In the genomic region with DNA sequence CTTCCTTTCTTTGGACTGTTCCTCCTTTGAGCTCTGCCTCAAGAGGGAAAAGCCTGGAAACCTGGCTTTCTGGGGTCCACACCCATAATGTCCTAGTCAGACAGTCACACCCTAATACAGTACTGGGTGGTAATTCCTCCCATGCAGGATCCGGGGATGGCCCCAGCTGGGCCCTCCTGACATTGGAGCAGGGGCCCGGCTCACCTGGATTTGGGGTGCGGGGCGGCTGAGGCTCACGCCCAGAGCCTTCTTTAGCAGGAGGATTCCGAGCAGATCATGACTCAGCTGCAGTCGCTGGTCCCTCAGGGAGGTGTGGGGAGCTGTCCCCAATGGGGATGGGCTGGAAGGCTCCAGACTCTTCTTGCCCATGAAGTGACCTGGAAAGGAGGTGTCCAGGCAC, we compare ENCODE assay signal across 11 cellular contexts. TPM values are rescaled to one million over a fixed set of nuclear protein-coding genes. Genes with fewer than 3 reads are reported as not detected.
DNase-seq lines count a peak whose midpoint lies in the region; TF ChIP-seq lines count a peak whose summit lies in the region.
"Had no signal": no experiment of that assay in that cellular context is flagged by ENCODE, and none has a peak within 500 bp of the region (broad histone marks: within the 10 kb centered on the region; RNA-seq: fewer than 3 reads in every experiment).

No MANE protein-coding gene starts in this region.

- H3K9ac ChIP-seq in HUES6 (ENCODE audit: low read length) = peak overlapping the region; percentile 66

- no peak for TF ChIP-seq CTCF in brain (conservative IDR thresholded peaks at IDR 0.05)
- no peak for TF ChIP-seq CTCF in neural crest cell (conservative IDR thresholded peaks at IDR 0.05)
- no peak for TF ChIP-seq CTCF in GM10248 (IDR thresholded peaks at IDR 0.05; ENCODE audit: control extremely low read depth, extremely low read depth, low read depth, missing control alignments)
- TF ChIP-seq CTCF in hepatocyte (IDR thresholded peaks at IDR 0.05; ENCODE audit: poor library complexity) = no peak

- H3K36me3 ChIP-seq in CD4-positive, alpha-beta memory T cell (ENCODE audit: insufficient read depth, low read length) = no peaks in the 10 kb centered on the region
- H3K36me3 ChIP-seq in HUES6 (ENCODE audit: control insufficient read depth, insufficient read depth, low read length) (peaks cover 10% of the 10 kb centered on the region), hepatocyte (replicated peaks; ENCODE audit: insufficient read depth, low read depth) (no peaks in the 10 kb centered on the region)

- peak overlapping the region in 5 of 7 donors; percentile 50 to 98 (median 62) for H3K27ac Mint-ChIP-seq in CD4-positive, alpha-beta memory T cell
- H3K27ac Mint-ChIP-seq in brain = peak overlapping the region in 1 of 5 experiments; percentile 91
- no peak overlapping the region for H3K27ac Mint-ChIP-seq in neural crest cell (ENCODE audit: unreplicated experiment)

- POLR2A ChIA-PET in CD4-positive, alpha-beta memory T cell (lab: Charles Lee; ENCODE audit: partially characterized antibody) = interaction anchor here (1.0 to 8.8 kb wide), 8 partner anchors 18 to 324 kb away, joined by 3 to 144 read pairs (median 22); a partner anchor contains a TSS
- POLR2A ChIA-PET in GM10248 (lab: Yijun Ruan, JAX) = interaction anchor here (0.5 kb wide), 1 partner anchor 12 kb away, joined by 5 read pairs; no protein-coding TSS in a partner anchor

- peak overlapping the region; percentile 57 to 79 (median 70) for H3K4me3 Mint-ChIP-seq in CD4-positive, alpha-beta memory T cell
- H3K4me3 Mint-ChIP-seq in brain (peak overlapping the region; percentile 80 to 84 (median 83)), neural crest cell (peak overlapping the region; percentile 100)

- H4K20me1 ChIP-seq in hepatocyte (ENCODE audit: insufficient read depth, poor library complexity, severe bottlenecking) = no peaks in the 10 kb centered on the region

- CTCF ChIA-PET in CD4-positive, alpha-beta memory T cell (lab: Charles Lee; ENCODE audit: partially characterized antibody) = interaction anchor here (0.7 to 3.4 kb wide), 8 partner anchors 10 to 221 kb away, joined by 3 to 19 read pairs (median 6); a partner anchor contains a TSS
- CTCF ChIA-PET in GM10248 (lab: Yijun Ruan, JAX) = interaction anchor here (1.1 to 2.7 kb wide), 5 partner anchors 21 to 387 kb away, joined by 3 to 6 read pairs (median 4); a partner anchor contains a TSS

- H3K27me3 Mint-ChIP-seq in CD4-positive, alpha-beta memory T cell = no peaks in the 10 kb centered on the region
- H3K27me3 Mint-ChIP-seq in brain = peaks cover 10% of the 10 kb centered on the region
- peaks cover 3% of the 10 kb centered on the region for H3K27me3 Mint-ChIP-seq in neural crest cell (ENCODE audit: low read depth)

- peaks cover 0 to 2% (median 0%) of the 10 kb centered on the region in 8 donors for H3K9me3 Mint-ChIP-seq in CD4-positive, alpha-beta memory T cell
- H3K9me3 Mint-ChIP-seq in brain (no peaks in the 10 kb centered on the region), neural crest cell (no peaks in the 10 kb centered on the region)

- no peaks in the 10 kb centered on the region for H3K9me3 ChIP-seq in CD4-positive, alpha-beta memory T cell (ENCODE audit: control insufficient read depth in 1 of 2, low read length in 2 of 2)
- H3K9me3 ChIP-seq in HUES6 (ENCODE audit: control insufficient read depth, insufficient read depth, low read depth, low read length) (no peaks in the 10 kb centered on the region), hepatocyte (ENCODE audit: low read depth) (no peaks in the 10 kb centered on the region)

- peaks cover 47% of the 10 kb centered on the region for H3K4me1 ChIP-seq in CD4-positive, alpha-beta memory T cell (ENCODE audit: insufficient read depth, low read length)
- H3K4me1 ChIP-seq in HUES6 (ENCODE audit: control insufficient read depth, insufficient read depth, low read length) (peaks cover 26% of the 10 kb centered on the region), hepatocyte (ENCODE audit: insufficient read depth) (peaks cover 16% of the 10 kb centered on the region)

- H3K4me1 Mint-ChIP-seq in CD4-positive, alpha-beta memory T cell = peaks cover 18 to 64% (median 42%) of the 10 kb centered on the region in 4 donors
- H3K4me1 Mint-ChIP-seq in brain = peaks cover 61% of the 10 kb centered on the region
- peaks cover 40% of the 10 kb centered on the region for H3K4me1 Mint-ChIP-seq in neural crest cell

- no peak overlapping the region for H3K4me3 ChIP-seq in CD4-positive, alpha-beta memory T cell (ENCODE audit: low read length in 2 of 2)
- H3K4me3 ChIP-seq in HUES6 (ENCODE audit: low read depth, low read length) (0 out of 2 replicates have a peak overlapping the region, but pooled peaks have one; percentile 64), hepatocyte (no peak overlapping the region)

- H3K4me2 ChIP-seq in hepatocyte = no peak overlapping the region

- peaks cover 18% of the 10 kb centered on the region for H3K79me2 ChIP-seq in hepatocyte

- H3K27me3 ChIP-seq in CD4-positive, alpha-beta memory T cell (ENCODE audit: insufficient read depth, low read length) = no peaks in the 10 kb centered on the region
- peaks cover 14% of the 10 kb centered on the region for H3K27me3 ChIP-seq in HUES6 (ENCODE audit: control insufficient read depth, insufficient read depth, low read length)
- H3K27me3 ChIP-seq in hepatocyte = no peaks in the 10 kb centered on the region

- DNase-seq in CD4-positive, alpha-beta memory T cell = no peak
- DNase-seq in neural crest cell (ENCODE audit: low read depth, low spot score) (no peak), GM10248 (ENCODE audit: extremely low spot score) (no peak), GM03348 (ENCODE audit: low spot score) (no peak), hepatocyte (ENCODE audit: low spot score) (no peak)
- DNase-seq: activated effector memory CD4-positive, alpha-beta T cell treated with Interleukin-2 at 50 U/mL for 16 hours; HCEC 1CT; NCI-H2171 treated with DMSO at 0.1 percent for 48 hours; stimulated activated CD4-positive, alpha-beta T cell treated with anti-CD3 and anti-CD28 coated beads, Interleukin-1b, Interleukin-23, amount 100 ng/mL, for 48 hours had no signal

- no peak overlapping the region for H2AFZ ChIP-seq in hepatocyte

- H3K36me3 Mint-ChIP-seq in CD4-positive, alpha-beta memory T cell = peaks cover 5 to 17% of the 10 kb centered on the region in 2 donors
- H3K36me3 Mint-ChIP-seq in brain (peaks cover 6% of the 10 kb centered on the region), neural crest cell (ENCODE audit: low read depth) (peaks cover 4% of the 10 kb centered on the region)

- 92% methylated on average over 7 of the region's 7 CpGs for WGBS in hepatocyte (ENCODE audit: low lambda C conversion rate, missing lambda C conversion rate)

- no peak overlapping the region for H3K27ac ChIP-seq in CD4-positive, alpha-beta memory T cell (ENCODE audit: low read depth, low read length)
- H3K27ac ChIP-seq in HUES6 (ENCODE audit: low read depth, low read length) (no peak overlapping the region), hepatocyte (no peak overlapping the region)

- intact Hi-C loops in CD4-positive, alpha-beta memory T cell (cut with micrococcal nuclease) = no loop called here

- H3K9me2 ChIP-seq in hepatocyte (replicated peaks; ENCODE audit: insufficient read depth) = no peaks in the 10 kb centered on the region

RNA-seq across cellular contexts. Expression of a gene that starts 1.0 kb away (rescaled TPM):
- 1 to 10 TPM; 2.4 to 2.5 TPM for total RNA-seq in CD4-positive, alpha-beta memory T cell
- 1 to 10 TPM; 4.0 to 4.1 TPM for polyA plus RNA-seq in CD4-positive, alpha-beta memory T cell
- polyA plus RNA-seq in brain (ENCODE audit: insufficient read depth, low read depth, low replicate concordance) (10.5 TPM), hepatocyte (15.4 and 15.5 TPM in 2 replicates)
- total RNA-seq in neural crest cell (4.0 and 4.9 TPM in 2 replicates), hepatocyte (3.8 and 12.8 TPM in 2 replicates)

RNA-seq across cellular contexts. Expression of a gene that starts 2.9 kb away (rescaled TPM):
- 10 to 100 TPM; 39.4 to 42.5 TPM for total RNA-seq in CD4-positive, alpha-beta memory T cell
- 10 to 100 TPM; 13.3 to 18.4 TPM for polyA plus RNA-seq in CD4-positive, alpha-beta memory T cell
- polyA plus RNA-seq in brain (ENCODE audit: insufficient read depth, low read depth, low replicate concordance) = 11.8 TPM
- 47.1 and 53.2 TPM in 2 replicates for total RNA-seq in neural crest cell
- total RNA-seq in hepatocyte = 19.9 and 30.3 TPM in 2 replicates
- 28.3 and 31.4 TPM in 2 replicates for polyA plus RNA-seq in hepatocyte

RNA-seq across cellular contexts. Expression of a gene that starts 56.2 kb away (rescaled TPM):
- total RNA-seq in CD4-positive, alpha-beta memory T cell = 10 to 100 TPM; 11.4 to 14.1 TPM
- 1 to 10 TPM; 3.3 to 4.5 TPM for polyA plus RNA-seq in CD4-positive, alpha-beta memory T cell
- polyA plus RNA-seq in brain (ENCODE audit: insufficient read depth, low read depth, low replicate concordance) = 10.7 TPM
- 21.1 and 21.7 TPM in 2 replicates for total RNA-seq in neural crest cell
- total RNA-seq in hepatocyte = 14.9 and 21.8 TPM in 2 replicates
- polyA plus RNA-seq in hepatocyte = 11.2 and 13.4 TPM in 2 replicates

RNA-seq across cellular contexts. Expression of a gene that starts 59.0 kb away (rescaled TPM):
- total RNA-seq in CD4-positive, alpha-beta memory T cell = 10 to 100 TPM; 85.0 to 86.8 TPM
- polyA plus RNA-seq in CD4-positive, alpha-beta memory T cell = 100 to 1,000 TPM; 129 to 168 TPM
- polyA plus RNA-seq in brain (ENCODE audit: insufficient read depth, low read depth, low replicate concordance) (143 TPM), hepatocyte (198 and 218 TPM in 2 replicates)
- total RNA-seq in neural crest cell (200 and 201 TPM in 2 replicates), hepatocyte (271 and 295 TPM in 2 replicates)
